ENCODE assay signal across 1 cellular context in genomic region chr2:37706334-37706733, GRCh38.
TF ChIP-seq lines count a peak whose summit lies in the region.

No MANE protein-coding gene starts in this region.

TF ChIP-seq in H1, 55 proteins besides CTCF, POLR2A, EP300 and RAD21:
- no peak for TF ChIP-seq EGR1 (IDR thresholded peaks at IDR 0.05; ENCODE audit: borderline replicate concordance, low read depth, low read length)
- no peak for TF ChIP-seq SAP30 (IDR thresholded peaks at IDR 0.05; ENCODE audit: insufficient read depth, insufficient replicate concordance, low read length)
- no peak for TF ChIP-seq KDM4A (IDR thresholded peaks at IDR 0.05; ENCODE audit: low read depth, low read length, severe bottlenecking)
- TF ChIP-seq TBP (IDR thresholded peaks at IDR 0.05; ENCODE audit: low read depth, low read length): no peak
- no peak for TF ChIP-seq PHF8 (conservative IDR thresholded peaks at IDR 0.05; ENCODE audit: low read depth, low read length)
- no peak for TF ChIP-seq NANOG (IDR thresholded peaks at IDR 0.05; ENCODE audit: insufficient read depth, low read depth, low read length, poor library complexity, severe bottlenecking)
- TF ChIP-seq, protein P1, sequence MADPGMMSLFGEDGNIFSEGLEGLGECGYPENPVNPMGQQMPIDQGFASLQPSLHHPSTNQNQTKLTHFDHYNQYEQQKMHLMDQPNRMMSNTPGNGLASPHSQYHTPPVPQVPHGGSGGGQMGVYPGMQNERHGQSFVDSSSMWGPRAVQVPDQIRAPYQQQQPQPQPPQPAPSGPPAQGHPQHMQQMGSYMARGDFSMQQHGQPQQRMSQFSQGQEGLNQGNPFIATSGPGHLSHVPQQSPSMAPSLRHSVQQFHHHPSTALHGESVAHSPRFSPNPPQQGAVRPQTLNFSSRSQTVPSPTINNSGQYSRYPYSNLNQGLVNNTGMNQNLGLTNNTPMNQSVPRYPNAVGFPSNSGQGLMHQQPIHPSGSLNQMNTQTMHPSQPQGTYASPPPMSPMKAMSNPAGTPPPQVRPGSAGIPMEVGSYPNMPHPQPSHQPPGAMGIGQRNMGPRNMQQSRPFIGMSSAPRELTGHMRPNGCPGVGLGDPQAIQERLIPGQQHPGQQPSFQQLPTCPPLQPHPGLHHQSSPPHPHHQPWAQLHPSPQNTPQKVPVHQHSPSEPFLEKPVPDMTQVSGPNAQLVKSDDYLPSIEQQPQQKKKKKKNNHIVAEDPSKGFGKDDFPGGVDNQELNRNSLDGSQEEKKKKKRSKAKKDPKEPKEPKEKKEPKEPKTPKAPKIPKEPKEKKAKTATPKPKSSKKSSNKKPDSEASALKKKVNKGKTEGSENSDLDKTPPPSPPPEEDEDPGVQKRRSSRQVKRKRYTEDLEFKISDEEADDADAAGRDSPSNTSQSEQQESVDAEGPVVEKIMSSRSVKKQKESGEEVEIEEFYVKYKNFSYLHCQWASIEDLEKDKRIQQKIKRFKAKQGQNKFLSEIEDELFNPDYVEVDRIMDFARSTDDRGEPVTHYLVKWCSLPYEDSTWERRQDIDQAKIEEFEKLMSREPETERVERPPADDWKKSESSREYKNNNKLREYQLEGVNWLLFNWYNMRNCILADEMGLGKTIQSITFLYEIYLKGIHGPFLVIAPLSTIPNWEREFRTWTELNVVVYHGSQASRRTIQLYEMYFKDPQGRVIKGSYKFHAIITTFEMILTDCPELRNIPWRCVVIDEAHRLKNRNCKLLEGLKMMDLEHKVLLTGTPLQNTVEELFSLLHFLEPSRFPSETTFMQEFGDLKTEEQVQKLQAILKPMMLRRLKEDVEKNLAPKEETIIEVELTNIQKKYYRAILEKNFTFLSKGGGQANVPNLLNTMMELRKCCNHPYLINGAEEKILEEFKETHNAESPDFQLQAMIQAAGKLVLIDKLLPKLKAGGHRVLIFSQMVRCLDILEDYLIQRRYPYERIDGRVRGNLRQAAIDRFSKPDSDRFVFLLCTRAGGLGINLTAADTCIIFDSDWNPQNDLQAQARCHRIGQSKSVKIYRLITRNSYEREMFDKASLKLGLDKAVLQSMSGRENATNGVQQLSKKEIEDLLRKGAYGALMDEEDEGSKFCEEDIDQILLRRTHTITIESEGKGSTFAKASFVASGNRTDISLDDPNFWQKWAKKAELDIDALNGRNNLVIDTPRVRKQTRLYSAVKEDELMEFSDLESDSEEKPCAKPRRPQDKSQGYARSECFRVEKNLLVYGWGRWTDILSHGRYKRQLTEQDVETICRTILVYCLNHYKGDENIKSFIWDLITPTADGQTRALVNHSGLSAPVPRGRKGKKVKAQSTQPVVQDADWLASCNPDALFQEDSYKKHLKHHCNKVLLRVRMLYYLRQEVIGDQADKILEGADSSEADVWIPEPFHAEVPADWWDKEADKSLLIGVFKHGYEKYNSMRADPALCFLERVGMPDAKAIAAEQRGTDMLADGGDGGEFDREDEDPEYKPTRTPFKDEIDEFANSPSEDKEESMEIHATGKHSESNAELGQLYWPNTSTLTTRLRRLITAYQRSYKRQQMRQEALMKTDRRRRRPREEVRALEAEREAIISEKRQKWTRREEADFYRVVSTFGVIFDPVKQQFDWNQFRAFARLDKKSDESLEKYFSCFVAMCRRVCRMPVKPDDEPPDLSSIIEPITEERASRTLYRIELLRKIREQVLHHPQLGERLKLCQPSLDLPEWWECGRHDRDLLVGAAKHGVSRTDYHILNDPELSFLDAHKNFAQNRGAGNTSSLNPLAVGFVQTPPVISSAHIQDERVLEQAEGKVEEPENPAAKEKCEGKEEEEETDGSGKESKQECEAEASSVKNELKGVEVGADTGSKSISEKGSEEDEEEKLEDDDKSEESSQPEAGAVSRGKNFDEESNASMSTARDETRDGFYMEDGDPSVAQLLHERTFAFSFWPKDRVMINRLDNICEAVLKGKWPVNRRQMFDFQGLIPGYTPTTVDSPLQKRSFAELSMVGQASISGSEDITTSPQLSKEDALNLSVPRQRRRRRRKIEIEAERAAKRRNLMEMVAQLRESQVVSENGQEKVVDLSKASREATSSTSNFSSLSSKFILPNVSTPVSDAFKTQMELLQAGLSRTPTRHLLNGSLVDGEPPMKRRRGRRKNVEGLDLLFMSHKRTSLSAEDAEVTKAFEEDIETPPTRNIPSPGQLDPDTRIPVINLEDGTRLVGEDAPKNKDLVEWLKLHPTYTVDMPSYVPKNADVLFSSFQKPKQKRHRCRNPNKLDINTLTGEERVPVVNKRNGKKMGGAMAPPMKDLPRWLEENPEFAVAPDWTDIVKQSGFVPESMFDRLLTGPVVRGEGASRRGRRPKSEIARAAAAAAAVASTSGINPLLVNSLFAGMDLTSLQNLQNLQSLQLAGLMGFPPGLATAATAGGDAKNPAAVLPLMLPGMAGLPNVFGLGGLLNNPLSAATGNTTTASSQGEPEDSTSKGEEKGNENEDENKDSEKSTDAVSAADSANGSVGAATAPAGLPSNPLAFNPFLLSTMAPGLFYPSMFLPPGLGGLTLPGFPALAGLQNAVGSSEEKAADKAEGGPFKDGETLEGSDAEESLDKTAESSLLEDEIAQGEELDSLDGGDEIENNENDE (IDR thresholded peaks at IDR 0.05; ENCODE audit: insufficient replicate concordance, low read length): no peak
- TF ChIP-seq BRCA1 (IDR thresholded peaks at IDR 0.05; ENCODE audit: low read depth, low read length): no peak
- TF ChIP-seq BACH1 (IDR thresholded peaks at IDR 0.05; ENCODE audit: low read length): no peak
- TF ChIP-seq JUN (IDR thresholded peaks at IDR 0.05; ENCODE audit: low read depth, low read length): no peak
- TF ChIP-seq CREB1 (IDR thresholded peaks at IDR 0.05): no peak
- TF ChIP-seq SIRT6 (IDR thresholded peaks at IDR 0.05; ENCODE audit: low read length): no peak
- no peak for TF ChIP-seq CHD2 (IDR thresholded peaks at IDR 0.05; ENCODE audit: low read length)
